ENCODE assay signal across 9 cellular contexts in genomic region chr12:120252071-120252906, GRCh38. TPM values are rescaled to one million over a fixed set of nuclear protein-coding genes. Genes with fewer than 3 reads are reported as not detected.
DNase-seq lines count a peak whose midpoint lies in the region; ATAC-seq and TF ChIP-seq lines count a peak whose summit lies in the region.
"Had no signal": no experiment of that assay in that cellular context is flagged by ENCODE, and none has a peak within 500 bp of the region (broad histone marks: within the 10 kb centered on the region; RNA-seq: fewer than 3 reads in every experiment).

No MANE protein-coding gene starts in this region.

- intact Hi-C loops in Panc1 (cut with micrococcal nuclease; ENCODE audit: unreplicated experiment), result no loop called here

- TF ChIP-seq CTCF in Panc1 (IDR thresholded peaks at IDR 0.05) (no peak), foreskin fibroblast (IDR thresholded peaks at IDR 0.05; ENCODE audit: low read depth, low read length) (no peak), brain microvascular endothelial cell (IDR thresholded peaks at IDR 0.05; ENCODE audit: low read depth, low read length, missing control alignments) (no peak)

- no peak overlapping the region for H2BK120ac ChIP-seq in trophoblast cell (ENCODE audit: insufficient read depth, low read length, poor library complexity)

- H2AFZ ChIP-seq in ACC112 (ENCODE audit: low read length, unreplicated experiment) (no peak overlapping the region), trophoblast cell (ENCODE audit: insufficient read depth, low read length, poor library complexity) (no peak overlapping the region)

- H3K27ac ChIP-seq in ACC112 (ENCODE audit: low read depth, low read length) (peak overlapping the region; percentile 5; the same call in 1 of the 2 replicates), Panc1 (ENCODE audit: low read length) (peak overlapping the region; percentile 100), trophoblast cell (ENCODE audit: low read depth, low read length) (no peak overlapping the region), brain microvascular endothelial cell (no peak overlapping the region)

- TSS peak; percentile 6 for BruUV-seq in Panc1 (replicated peaks; lab: Mats Ljungman, UMichigan)

- no peak overlapping the region for H3K4me3 ChIP-seq in ACC112 (ENCODE audit: low read depth, low read length)
- peak overlapping the region in 1 of 2 experiments; percentile 10; a peak in 1 of 4 replicates for H3K4me3 ChIP-seq in Panc1 (ENCODE audit: low read depth in 2 of 2, low read length in 2 of 2)
- H3K4me3 ChIP-seq in trophoblast cell (ENCODE audit: low read depth, low read length), result no peak overlapping the region
- H3K4me3 ChIP-seq in foreskin fibroblast (ENCODE audit: low read depth in 1 of 2, low read length in 2 of 2), result no peak overlapping the region
- no peak overlapping the region for H3K4me3 ChIP-seq in brain microvascular endothelial cell (ENCODE audit: low read depth, low read length)

- POLR2A ChIA-PET in Panc1 (lab: Charles Lee), result interaction anchor here (0.7 to 1.0 kb wide), 3 partner anchors 11 to 22 kb away, joined by 3 to 10 read pairs (median 4); no protein-coding TSS in a partner anchor

- H3K23ac ChIP-seq in trophoblast cell (ENCODE audit: low read length), result no peak overlapping the region

- CTCF ChIA-PET in Panc1 (lab: Charles Lee), result interaction anchor here (0.6 kb wide), 1 partner anchor 16 kb away, joined by 9 read pairs; no protein-coding TSS in a partner anchor

- no peak overlapping the region for H2BK5ac ChIP-seq in trophoblast cell (ENCODE audit: low read depth, low read length, poor library complexity)

- DNase-seq in Panc1 (ENCODE audit: low read depth, low spot score), result no peak
- DNase-seq in activated effector memory CD4-positive, alpha-beta T cell treated with Interleukin-2 at 50 U/mL for 16 hours, result peak; percentile 75
- no peak for DNase-seq in trophoblast cell
- no peak for DNase-seq in DMS 273 treated with DMSO at 0.1 percent for 48 hours (lab: John Stamatoyannopoulos, UW)
- no peak for DNase-seq in foreskin fibroblast
- DNase-seq in brain microvascular endothelial cell, result no peak
- DNase-seq in hypothalamus (lab: John Stamatoyannopoulos, UW), result no peak

- H3K79me2 ChIP-seq in ACC112 (ENCODE audit: control insufficient read depth, insufficient read depth, low read length, unreplicated experiment) (peaks cover 91% of the 10 kb centered on the region), trophoblast cell (ENCODE audit: control insufficient read depth, insufficient read depth, low read length, poor library complexity) (peaks cover 24% of the 10 kb centered on the region)

- H3K9me3 ChIP-seq in Panc1 (ENCODE audit: control insufficient read depth, insufficient read depth, low read depth, low read length) (no peaks in the 10 kb centered on the region), trophoblast cell (ENCODE audit: insufficient read depth, low read depth, low read length) (no peaks in the 10 kb centered on the region)

- H3K4me2 ChIP-seq in trophoblast cell (ENCODE audit: low read length), result no peak overlapping the region

- H3K4me1 ChIP-seq in ACC112 (ENCODE audit: control insufficient read depth, insufficient read depth, low read length, unreplicated experiment), result peaks cover 69% of the 10 kb centered on the region
- H3K4me1 ChIP-seq in Panc1 (ENCODE audit: control insufficient read depth, insufficient read depth, low read length), result peaks cover 96% of the 10 kb centered on the region
- H3K4me1 ChIP-seq in trophoblast cell (ENCODE audit: control insufficient read depth in 1 of 2, insufficient read depth in 2 of 2, low read length in 2 of 2), result peaks cover 30 to 32% of the 10 kb centered on the region in 2 experiments

- H4K91ac ChIP-seq in trophoblast cell (ENCODE audit: low read depth, low read length), result no peak overlapping the region

- H3K14ac ChIP-seq in trophoblast cell (ENCODE audit: low read length), result no peak overlapping the region

- H3K27me3 ChIP-seq in ACC112 (ENCODE audit: insufficient read depth, low read length) (no peaks in the 10 kb centered on the region), Panc1 (ENCODE audit: control insufficient read depth, insufficient read depth, low read length) (no peaks in the 10 kb centered on the region), trophoblast cell (ENCODE audit: insufficient read depth, low read length) (no peaks in the 10 kb centered on the region), brain microvascular endothelial cell (replicated peaks) (no peaks in the 10 kb centered on the region)

- no CpG with 5 or more reads among the region's 12 CpGs for WGBS in trophoblast cell (ENCODE audit: extremely low coverage, insufficient coverage, insufficient read length)

- peaks cover under 1% of the 10 kb centered on the region for H3K79me1 ChIP-seq in trophoblast cell (ENCODE audit: low read length)

- H2BK12ac ChIP-seq in trophoblast cell (ENCODE audit: low read length), result no peak overlapping the region

- H2AK5ac ChIP-seq in trophoblast cell (ENCODE audit: low read length), result no peak overlapping the region

- H3K18ac ChIP-seq in trophoblast cell (ENCODE audit: low read length), result no peak overlapping the region

- no peak overlapping the region for H4K12ac ChIP-seq in trophoblast cell (ENCODE audit: low read depth, low read length)

- H3K4ac ChIP-seq in trophoblast cell (ENCODE audit: low read depth, low read length), result peak overlapping the region; percentile 35

- H3K36me3 ChIP-seq in ACC112 (ENCODE audit: insufficient read depth, low read length) (peaks cover 11% of the 10 kb centered on the region), Panc1 (ENCODE audit: control insufficient read depth, insufficient read depth, low read length) (no peaks in the 10 kb centered on the region; the same call in 1 of the 2 replicates), trophoblast cell (ENCODE audit: control insufficient read depth in 1 of 2, insufficient read depth in 2 of 2, low read length in 2 of 2) (peaks cover 2 to 13% of the 10 kb centered on the region in 2 experiments), brain microvascular endothelial cell (replicated peaks) (peaks cover 28% of the 10 kb centered on the region)

- in situ Hi-C loops in Panc1 (cut with HindIII; ENCODE audit: low pct_unique_long_range_greater_than_20kb, low sequenced_read_pairs) (no loop called here), brain microvascular endothelial cell (cut with HindIII; ENCODE audit: low pct_ligation_motif_present, low sequenced_read_pairs) (no loop called here)

- peak; percentile 58 for ATAC-seq in Panc1

- H3K9ac ChIP-seq in trophoblast cell (ENCODE audit: low read length), result no peak overlapping the region

- no peak overlapping the region for H4K8ac ChIP-seq in trophoblast cell (ENCODE audit: low read depth, low read length)

RNA-seq across cellular contexts. Expression of gene PXN, which starts 13.2 kb away (rescaled TPM):
- total RNA-seq in Panc1 (2021; ENCODE audit: unreplicated experiment), result 484 TPM
- 478 TPM for polyA plus RNA-seq in Panc1 (2012; ENCODE audit: insufficient read length)
- polyA plus RNA-seq in trophoblast cell (2013), result 99.6 and 100 TPM in 2 replicates

RNA-seq across cellular contexts. Expression of gene RNU4-2, which starts 39.4 kb away (rescaled TPM):
- total RNA-seq in Panc1 (2021; ENCODE audit: unreplicated experiment), result 2,061 TPM
- polyA plus RNA-seq in Panc1 (2012; ENCODE audit: insufficient read length), result 6.1 TPM
- polyA plus RNA-seq in trophoblast cell (2013), result not detected in 2 replicates
- total RNA-seq: LHCN-M2 had no signal

RNA-seq across cellular contexts. Expression of gene RNU4-1, which starts 40.7 kb away (rescaled TPM):
- total RNA-seq in Panc1 (2021; ENCODE audit: unreplicated experiment), result 1,565 TPM
- 4.7 TPM for polyA plus RNA-seq in Panc1 (2012; ENCODE audit: insufficient read length)
- polyA plus RNA-seq in trophoblast cell (2013), result not detected in 2 replicates
- total RNA-seq: LHCN-M2 had no signal

RNA-seq across cellular contexts. Expression of gene SIRT4, which starts 49.8 kb away (rescaled TPM):
- 1.5 TPM for total RNA-seq in Panc1 (2021; ENCODE audit: unreplicated experiment)
- 2.0 TPM for polyA plus RNA-seq in Panc1 (2012; ENCODE audit: insufficient read length)
- polyA plus RNA-seq in trophoblast cell (2013), result 3.2 and 4.4 TPM in 2 replicates

RNA-seq across cellular contexts. Expression of gene RPLP0, which starts 51.4 kb away (rescaled TPM):
- 2,628 TPM for total RNA-seq in Panc1 (2021; ENCODE audit: unreplicated experiment)
- polyA plus RNA-seq in Panc1 (2012; ENCODE audit: insufficient read length), result 4,062 TPM
- polyA plus RNA-seq in trophoblast cell (2013), result 2,531 and 2,584 TPM in 2 replicates

Comparison
In these comparisons a context has a peak if more than half of its experiments do, and no peak if none do; other contexts are left out.
1. H3K27ac ChIP-seq: peak in ACC112 (single experiment) and Panc1 (single experiment); none in trophoblast cell (single experiment) and brain microvascular endothelial cell (single experiment).